10 cellular contexts compared by ENCODE assay signal in genomic region chr6:42405025-42405424, GRCh38. TPM values are rescaled to one million over a fixed set of nuclear protein-coding genes. Genes with fewer than 3 reads are reported as not detected.
DNase-seq lines count a peak whose midpoint lies in the region; ATAC-seq and TF ChIP-seq lines count a peak whose summit lies in the region.
"Had no signal": no experiment of that assay in that cellular context is flagged by ENCODE, and none has a peak within 500 bp of the region (broad histone marks: within the 10 kb centered on the region; RNA-seq: fewer than 3 reads in every experiment).

No MANE protein-coding gene starts in this region.

- H3K27me3 ChIP-seq in Peyer's patch, result no peaks in the 10 kb centered on the region
- no peaks in the 10 kb centered on the region for H3K27me3 ChIP-seq in upper lobe of right lung

- TF ChIP-seq POLR2A in Peyer's patch (IDR thresholded peaks at IDR 0.05), result no peak

- H3K36me3 Mint-ChIP-seq in natural killer cell, result no peaks in the 10 kb centered on the region
- H3K36me3 Mint-ChIP-seq in stimulated activated memory B cell treated with anti-CD40 and anti-IgM and Interleukin-4, amounts not matched to agents 10 μg/mL and 1 μg/mL and 100 μg/mL, for 72 hours, result no peaks in the 10 kb centered on the region

- intact Hi-C loops in natural killer cell (cut with micrococcal nuclease) (no loop called here), upper lobe of right lung (cut with DNase I) (no loop called here)

- H3K36me3 ChIP-seq in Peyer's patch (no peaks in the 10 kb centered on the region), upper lobe of right lung (no peaks in the 10 kb centered on the region)

- peak overlapping the region; percentile 42 to 77 (median 66) for H3K27ac ChIP-seq in Peyer's patch
- H3K27ac ChIP-seq in upper lobe of right lung, result no peak overlapping the region

- peak; percentile 74 for DNase-seq in EL
- DNase-seq in Peyer's patch, result no peak
- no peak for DNase-seq in natural killer cell
- DNase-seq in upper lobe of right lung, result no peak
- DNase-seq in CD1c-positive myeloid dendritic cell (ENCODE audit: extremely low spot score), result no peak
- DNase-seq in medulla oblongata (ENCODE audit: extremely low spot score), result no peak
- DNase-seq: hippocampal formation had no signal

- peaks cover 0 to 51% (median 5%) of the 10 kb centered on the region in 4 donors for H3K4me1 ChIP-seq in Peyer's patch
- H3K4me1 ChIP-seq in upper lobe of right lung, result peaks cover 11% of the 10 kb centered on the region

- no peaks in the 10 kb centered on the region for H3K27me3 Mint-ChIP-seq in natural killer cell (ENCODE audit: low read depth in 2 of 2)
- H3K27me3 Mint-ChIP-seq in stimulated activated memory B cell treated with anti-CD40 and anti-IgM and Interleukin-4, amounts not matched to agents 10 μg/mL and 1 μg/mL and 100 μg/mL, for 72 hours, result no peaks in the 10 kb centered on the region
- H3K27me3 Mint-ChIP-seq: stimulated activated naive CD8-positive, alpha-beta T cell treated with anti-CD3 and anti-CD28 coated beads, Interleukin-15, Interleukin-2, amounts not matched to agents 100 ng/mL and 50 ng/mL, for 24 hours had no signal

- no peak overlapping the region for H3K4me3 ChIP-seq in Peyer's patch
- H3K4me3 ChIP-seq in upper lobe of right lung, result no peak overlapping the region

- H3K27ac Mint-ChIP-seq in natural killer cell, result peak overlapping the region; percentile 91
- no peak overlapping the region for H3K27ac Mint-ChIP-seq in stimulated activated memory B cell treated with anti-CD40 and anti-IgM and Interleukin-4, amounts not matched to agents 10 μg/mL and 1 μg/mL and 100 μg/mL, for 72 hours

- no peaks in the 10 kb centered on the region for H3K9me3 Mint-ChIP-seq in natural killer cell
- no peaks in the 10 kb centered on the region for H3K9me3 Mint-ChIP-seq in stimulated activated memory B cell treated with anti-CD40 and anti-IgM and Interleukin-4, amounts not matched to agents 10 μg/mL and 1 μg/mL and 100 μg/mL, for 72 hours
- H3K9me3 Mint-ChIP-seq: stimulated activated naive CD8-positive, alpha-beta T cell treated with anti-CD3 and anti-CD28 coated beads, Interleukin-15, Interleukin-2, amounts not matched to agents 100 ng/mL and 50 ng/mL, for 24 hours had no signal

- no peaks in the 10 kb centered on the region for H3K9me3 ChIP-seq in Peyer's patch
- H3K9me3 ChIP-seq in upper lobe of right lung, result no peaks in the 10 kb centered on the region

- H3K4me3 Mint-ChIP-seq in natural killer cell, result peak overlapping the region; percentile 88
- no peak overlapping the region for H3K4me3 Mint-ChIP-seq in stimulated activated memory B cell treated with anti-CD40 and anti-IgM and Interleukin-4, amounts not matched to agents 10 μg/mL and 1 μg/mL and 100 μg/mL, for 72 hours

- no peak for TF ChIP-seq CTCF in Peyer's patch (IDR thresholded peaks at IDR 0.05)
- TF ChIP-seq CTCF in natural killer cell (IDR thresholded peaks at IDR 0.05), result no peak
- TF ChIP-seq CTCF in upper lobe of right lung (IDR thresholded peaks at IDR 0.05), result no peak

- peaks cover 76 to 79% of the 10 kb centered on the region in 2 donors for H3K4me1 Mint-ChIP-seq in natural killer cell
- H3K4me1 Mint-ChIP-seq in stimulated activated memory B cell treated with anti-CD40 and anti-IgM and Interleukin-4, amounts not matched to agents 10 μg/mL and 1 μg/mL and 100 μg/mL, for 72 hours, result peaks cover 29% of the 10 kb centered on the region

- ATAC-seq in esophagus mucosa, result peak; percentile 1
- ATAC-seq in natural killer cell, result peak in 1 of 3 donors; percentile 21
- no peak for ATAC-seq in upper lobe of right lung
- no peak for ATAC-seq in stimulated activated memory B cell treated with anti-CD40 and anti-IgM and Interleukin-4, amounts not matched to agents 10 μg/mL and 1 μg/mL and 100 μg/mL, for 72 hours

RNA-seq across cellular contexts. Expression of gene TRERF1, which starts 46.7 kb away (rescaled TPM):
- total RNA-seq in Peyer's patch, result 10 to 100 TPM in 1 of 4 donors, 1 to 10 TPM in 3; 4.6 to 28.1 (median 8.5) TPM
- 7.3 TPM for total RNA-seq in esophagus mucosa
- 10 to 100 TPM; 34.6 to 42.3 (median 38.6) TPM for total RNA-seq in natural killer cell
- total RNA-seq in upper lobe of right lung, result 3.8 TPM
